In genomic region chr9:135150981-135151380, GRCh38 we compare ENCODE assay signal across 20 cellular contexts.
DNase-seq lines count a peak whose midpoint lies in the region; ATAC-seq, FAIRE-seq and TF ChIP-seq lines count a peak whose summit lies in the region.
"Had no signal": no experiment of that assay in that cellular context is flagged by ENCODE, and none has a peak within 500 bp of the region (broad histone marks: within the 10 kb centered on the region; RNA-seq: fewer than 3 reads in every experiment).

No MANE protein-coding gene starts in this region.

- WGBS in heart right ventricle, 2 donors, result 83 to 87% methylated on average over 11 of the region's 11 CpGs

- ATAC-seq in Right ventricle myocardium inferior (no peak), heart right ventricle (no peak), HG02973 (IDR thresholded peaks at IDR 0.05; ENCODE audit: unreplicated experiment) (no peak)
- ATAC-seq: A549; CD8-positive, alpha-beta T cell had no signal

- H3K27ac ChIP-seq in heart right ventricle (no peak overlapping the region), osteoblast (ENCODE audit: low read depth, low read length) (no peak overlapping the region)
- H3K27ac ChIP-seq: 22Rv1; A549; BLaER1 treated with 17β-estradiol and CSF1 and Interleukin-3, amounts not matched to agents 10 nM and 100 nM; C4-2B had no signal

- no peak overlapping the region for H3K4me2 ChIP-seq in osteoblast (ENCODE audit: insufficient read depth, low read length)
- H3K4me2 ChIP-seq: A549; BLaER1 treated with 17β-estradiol and CSF1 and Interleukin-3, amounts not matched to agents 10 nM and 100 nM had no signal

- TF ChIP-seq CTCF in heart right ventricle (IDR thresholded peaks at IDR 0.05), result no peak
- no peak for TF ChIP-seq CTCF in osteoblast (IDR thresholded peaks at IDR 0.05; ENCODE audit: extremely low read depth, low read depth, low read length)

- intact Hi-C loops in Right ventricle myocardium inferior (cut with DNase I) (no loop called here), heart right ventricle (cut with DNase I) (no loop called here)

- FAIRE-seq in GM12891 (lab: Jason Lieb, UNC), result no peak
- FAIRE-seq: A549, D721Med, G401.6, GM12892, GM18507 had no signal

- no peak overlapping the region for H2AFZ ChIP-seq in osteoblast (ENCODE audit: low read length)

- TF ChIP-seq POLR2A in GM12891 (IDR thresholded peaks at IDR 0.05; ENCODE audit: low read depth, low read length), result no peak

- H3K27me3 ChIP-seq in heart right ventricle (peaks cover 0 to 80% (median 46%) of the 10 kb centered on the region in 7 donors), osteoblast (ENCODE audit: insufficient read depth, low read length) (no peaks in the 10 kb centered on the region)
- H3K27me3 ChIP-seq: BLaER1 treated with 17β-estradiol and CSF1 and Interleukin-3, amounts not matched to agents 10 nM and 100 nM had no signal

- H3K4me1 ChIP-seq in heart right ventricle, result no peaks in the 10 kb centered on the region
- no peaks in the 10 kb centered on the region for H3K4me1 ChIP-seq in osteoblast (ENCODE audit: insufficient read depth, low read length)
- H3K4me1 ChIP-seq: BLaER1 treated with 17β-estradiol and CSF1 and Interleukin-3, amounts not matched to agents 10 nM and 100 nM had no signal

- H3K9me3 ChIP-seq in heart right ventricle (peaks cover 0 to 3% (median 0%) of the 10 kb centered on the region in 11 donors), osteoblast (ENCODE audit: low read depth, low read length) (no peaks in the 10 kb centered on the region)
- H3K9me3 ChIP-seq: A549, Caco-2 had no signal

- H3K4me3 ChIP-seq in heart right ventricle (no peak overlapping the region), osteoblast (ENCODE audit: insufficient read depth, low read length) (no peak overlapping the region)
- H3K4me3 ChIP-seq: A549; BLaER1 treated with 17β-estradiol and CSF1 and Interleukin-3, amounts not matched to agents 10 nM and 100 nM had no signal

- no peaks in the 10 kb centered on the region for H3K79me2 ChIP-seq in osteoblast (ENCODE audit: insufficient read depth, low read length)

- H3K36me3 ChIP-seq in heart right ventricle, result no peaks in the 10 kb centered on the region
- no peaks in the 10 kb centered on the region for H3K36me3 ChIP-seq in osteoblast (ENCODE audit: insufficient read depth, low read length)
- H3K36me3 ChIP-seq: BLaER1 treated with 17β-estradiol and CSF1 and Interleukin-3, amounts not matched to agents 10 nM and 100 nM had no signal

- H4K20me1 ChIP-seq in osteoblast (ENCODE audit: insufficient read depth, low read length), result no peaks in the 10 kb centered on the region

- peak; percentile 14 for DNase-seq in Right ventricle myocardium inferior (ENCODE audit: missing footprints)
- DNase-seq in heart right ventricle, result no peak
- peak; percentile 74 for DNase-seq in osteoblast (ENCODE audit: insufficient read length, low spot score, missing footprints)
- no peak for DNase-seq in GM12891 (ENCODE audit: insufficient read length, low spot score)
- DNase-seq: AML-193; Caco-2; Calu3; CD4-positive, alpha-beta T cell; CD8-positive, alpha-beta T cell; DMS79 treated with DMSO at 0.1 percent for 48 hours; GF-D8 had no signal

TF ChIP-seq in GM12891, 5 proteins besides CTCF, POLR2A, EP300 and RAD21:
- no peak for TF ChIP-seq POLR2AphosphoS5 (IDR thresholded peaks at IDR 0.05; ENCODE audit: low read depth, low read length)
- TF ChIP-seq PAX5 (IDR thresholded peaks at IDR 0.05; ENCODE audit: insufficient read depth, low read length, severe bottlenecking), result no peak
- no peak for TF ChIP-seq SPI1 (IDR thresholded peaks at IDR 0.05; ENCODE audit: low read depth, low read length)

Comparison
In these comparisons a context has a peak if more than half of its experiments do, and no peak if none do; other contexts are left out.
1. DNase-seq: peak in Right ventricle myocardium inferior (single experiment) and osteoblast (single experiment); none in heart right ventricle (0 of 2) and GM12891 (single experiment).